In genomic region chr18:829432-829831, GRCh38 we compare ENCODE assay signal across 12 cellular contexts.
"Had no signal": no experiment of that assay in that cellular context is flagged by ENCODE, and none has a peak within 500 bp of the region (broad histone marks: within the 10 kb centered on the region; RNA-seq: fewer than 3 reads in every experiment).

No MANE protein-coding gene starts in this region.

- H3K9me3 ChIP-seq: neutrophil, SK-N-SH had no signal

- H3K27ac ChIP-seq: neutrophil had no signal

- DNase-seq: activated CD4-positive, alpha-beta T cell treated with anti-CD3 and anti-CD28 coated beads for 48 hours; activated CD8-positive, alpha-beta memory T cell treated with anti-CD3 and anti-CD28 coated beads for 24 hours; activated naive CD4-positive, alpha-beta T cell treated with anti-CD3 and anti-CD28 coated beads, Interleukin-2, amount 50 U/mL, for 16 hours; amniotic stem cell; brain microvascular endothelial cell; dermis blood vessel endothelial cell; midbrain; right cardiac atrium; SK-N-SH; trophoblast cell had no signal

- H3K9me2 ChIP-seq: SK-N-SH had no signal

- H3K36me3 ChIP-seq: brain microvascular endothelial cell, neutrophil had no signal

- H3K9ac ChIP-seq: SK-N-SH had no signal

- H3K27me3 ChIP-seq: brain microvascular endothelial cell had no signal

- H3K4me3 ChIP-seq: smooth muscle cell had no signal
